ENCODE assay signal across 11 cellular contexts in the genomic region with DNA sequence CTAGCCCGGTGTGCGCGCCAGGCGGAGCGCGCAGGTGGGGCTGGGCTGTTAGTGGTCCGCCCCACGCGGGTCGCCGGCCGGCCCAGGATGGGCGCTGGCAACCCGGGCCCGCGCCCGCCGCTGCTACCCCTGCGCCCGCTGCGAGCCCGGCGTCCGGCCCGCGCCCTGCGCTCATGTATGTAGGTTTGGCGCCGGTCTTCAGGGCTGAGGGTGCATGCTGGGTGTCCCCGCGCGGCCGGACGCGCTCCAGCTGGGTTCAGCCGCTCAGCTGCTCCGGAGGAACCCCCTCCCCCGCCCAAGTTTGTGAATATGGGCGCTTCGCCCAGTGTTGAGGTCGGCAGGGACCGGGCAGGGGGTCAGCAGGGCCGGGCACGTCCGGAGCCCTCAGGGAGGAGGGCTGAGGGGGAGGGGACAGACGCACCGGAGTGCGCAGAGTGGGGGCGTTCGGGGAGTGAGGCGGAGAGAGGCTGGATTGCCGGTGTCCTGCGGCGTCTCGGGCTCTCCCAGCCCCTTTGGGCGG. TPM values are rescaled to one million over a fixed set of nuclear protein-coding genes. Genes with fewer than 3 reads are reported as not detected.
A peak's percentile ranks its signal among the peaks of the same experiment; 100 is the strongest.
DNase-seq lines count a peak whose midpoint lies in the region; ATAC-seq, FAIRE-seq and TF ChIP-seq lines count a peak whose summit lies in the region.
"Had no signal": no experiment of that assay in that cellular context is flagged by ENCODE, and none has a peak within 500 bp of the region (broad histone marks: within the 10 kb centered on the region; RNA-seq: fewer than 3 reads in every experiment).

No MANE protein-coding gene starts in this region.

- no peaks in the 10 kb centered on the region for H4K20me1 ChIP-seq in endothelial cell of umbilical vein (replicated peaks; ENCODE audit: control insufficient read depth, extremely low read depth, insufficient read depth, low read length)

- no peaks in the 10 kb centered on the region for H3K79me1 ChIP-seq in mesendoderm (ENCODE audit: low read length)

- H3K4me2 ChIP-seq in endothelial cell of umbilical vein (ENCODE audit: insufficient read depth, low read length) (no peak overlapping the region), mesendoderm (ENCODE audit: low read length) (peak overlapping the region; percentile 73)

- peak overlapping the region; percentile 60 for H3K56ac ChIP-seq in mesendoderm (ENCODE audit: low read length)

- no peak overlapping the region for H4K8ac ChIP-seq in mesendoderm (ENCODE audit: low read depth, low read length)

- H3K4me1 ChIP-seq in HUES64 (ENCODE audit: insufficient read depth, low read length) (no peaks in the 10 kb centered on the region), endothelial cell of umbilical vein (ENCODE audit: control insufficient read depth, extremely low read depth, insufficient read depth, low read length) (no peaks in the 10 kb centered on the region), mesendoderm (ENCODE audit: control insufficient read depth, low read depth, low read length) (peaks cover 2% of the 10 kb centered on the region), thyroid gland (peaks cover 12 to 31% of the 10 kb centered on the region in 2 donors)
- H3K4me1 ChIP-seq: SJCRH30 had no signal

- TF ChIP-seq CTCF in endothelial cell of umbilical vein (IDR thresholded peaks at IDR 0.05; ENCODE audit: extremely low read depth in 1 of 2, insufficient read depth in 1 of 2, low read depth in 1 of 2, low read length in 2 of 2) (no peak), thyroid gland (IDR thresholded peaks at IDR 0.05) (no peak)

- H3K36me3 ChIP-seq in HUES64 (ENCODE audit: insufficient read depth, low read length) (no peaks in the 10 kb centered on the region), endothelial cell of umbilical vein (ENCODE audit: control insufficient read depth in 2 of 2, extremely low read depth in 1 of 2, insufficient read depth in 2 of 2, low read length in 2 of 2) (no peaks in the 10 kb centered on the region), mesendoderm (ENCODE audit: control insufficient read depth, insufficient read depth, low read length) (no peaks in the 10 kb centered on the region), thyroid gland (no peaks in the 10 kb centered on the region)
- H3K36me3 ChIP-seq: SJCRH30 had no signal

- no peaks in the 10 kb centered on the region for H3K9me3 ChIP-seq in HUES64 (ENCODE audit: insufficient read depth, low read depth, low read length)
- no peaks in the 10 kb centered on the region for H3K9me3 ChIP-seq in endothelial cell of umbilical vein (replicated peaks; ENCODE audit: control insufficient read depth, insufficient read depth, low read length)
- H3K9me3 ChIP-seq in thyroid gland: no peaks in the 10 kb centered on the region
- H3K9me3 ChIP-seq: SJCRH30 had no signal

- H3K27me3 ChIP-seq in HUES64 (ENCODE audit: insufficient read depth, low read length) (peaks cover 77% of the 10 kb centered on the region), endothelial cell of umbilical vein (ENCODE audit: control insufficient read depth in 2 of 2, insufficient read depth in 2 of 2, low read length in 2 of 2) (peaks cover 10 to 26% of the 10 kb centered on the region in 2 experiments), mesendoderm (ENCODE audit: insufficient read depth, low read length, poor library complexity) (peaks cover 31% of the 10 kb centered on the region), thyroid gland (no peaks in the 10 kb centered on the region)
- H3K27me3 ChIP-seq: SJCRH30 had no signal

- no peak overlapping the region for H2BK15ac ChIP-seq in mesendoderm (replicated peaks; ENCODE audit: low read depth)

- no peak for DNase-seq in endothelial cell of umbilical vein (ENCODE audit: low read depth, low spot score)
- no peak for DNase-seq in mesendoderm
- peak; percentile 5 to 26 for DNase-seq in thyroid gland
- DNase-seq in activated CD4-positive, alpha-beta T cell treated with anti-CD3 and anti-CD28 coated beads for 1 hour: no peak
- DNase-seq in T-helper 9 cell: no peak
- DNase-seq: NCI-H1417, SJCRH30 had no signal

- H3K4ac ChIP-seq in mesendoderm (ENCODE audit: low read depth, low read length): no peak overlapping the region

- CTCF ChIA-PET in endothelial cell of umbilical vein (lab: Charles Lee): no interaction called here

- intact Hi-C loops in endothelial cell of umbilical vein (cut with micrococcal nuclease) (no loop called here), thyroid gland (cut with DNase I) (no loop called here)

- no peak overlapping the region for H3K9ac ChIP-seq in HUES64 (ENCODE audit: low read depth, low read length)
- no peak overlapping the region for H3K9ac ChIP-seq in endothelial cell of umbilical vein (replicated peaks; ENCODE audit: extremely low read depth, insufficient read depth, low read length)
- peak overlapping the region; percentile 36 for H3K9ac ChIP-seq in mesendoderm (ENCODE audit: low read length)

- H2AK5ac ChIP-seq in mesendoderm (ENCODE audit: low read length): no peak overlapping the region

- FAIRE-seq in endothelial cell of umbilical vein (lab: Jason Lieb, UNC): no peak
- FAIRE-seq: kidney had no signal

- H3K4me3 ChIP-seq in HUES64 (ENCODE audit: low read length): peak overlapping the region; percentile 55
- no peak overlapping the region for H3K4me3 ChIP-seq in endothelial cell of umbilical vein (replicated peaks in 1 of 3; ENCODE audit: insufficient read depth in 1 of 3, low read depth in 1 of 3, low read length in 3 of 3)
- H3K4me3 ChIP-seq in mesendoderm (ENCODE audit: low read length): peak overlapping the region; percentile 17
- H3K4me3 ChIP-seq in thyroid gland (replicated peaks in 1 of 3): peak overlapping the region in 2 of 3 donors; percentile 27 to 43
- H3K4me3 ChIP-seq: SJCRH30 had no signal

- no peak overlapping the region for H2AFZ ChIP-seq in endothelial cell of umbilical vein (ENCODE audit: low read depth, low read length)

- WGBS in HUES64: under 1% methylated on average over 56 of the region's 56 CpGs
- WGBS in mesendoderm (ENCODE audit: extremely low coverage, insufficient coverage, low lambda C conversion rate): no CpG with 5 or more reads among the region's 56 CpGs
- WGBS in thyroid gland, 2 donors: 0 to 1% methylated on average over 2 to 16 of the region's 56 CpGs

- dilution Hi-C loops in endothelial cell of umbilical vein (cut with MboI; ENCODE audit: extremely low pct_ligation_motif_present, low sequenced_read_pairs): no loop called here

- no peak overlapping the region for H4K5ac ChIP-seq in mesendoderm (ENCODE audit: low read length)

- no peaks in the 10 kb centered on the region for H3K9me1 ChIP-seq in endothelial cell of umbilical vein (replicated peaks; ENCODE audit: control insufficient read depth, extremely low read depth, insufficient read depth, low read length)

- ATAC-seq in HG03432 (IDR thresholded peaks at IDR 0.05; ENCODE audit: unreplicated experiment): no peak

- H2BK120ac ChIP-seq in mesendoderm (ENCODE audit: low read depth, low read length): no peak overlapping the region

- no peaks in the 10 kb centered on the region for H3K79me2 ChIP-seq in endothelial cell of umbilical vein (ENCODE audit: control insufficient read depth, insufficient read depth, low read length)
- no peaks in the 10 kb centered on the region for H3K79me2 ChIP-seq in mesendoderm (ENCODE audit: control insufficient read depth, insufficient read depth, low read length)

- H2BK5ac ChIP-seq in mesendoderm (ENCODE audit: low read length): no peak overlapping the region

- POLR2A ChIA-PET in endothelial cell of umbilical vein (lab: Charles Lee): no interaction called here

- H3K18ac ChIP-seq in mesendoderm (ENCODE audit: low read length): peak overlapping the region; percentile 23

- H3K23ac ChIP-seq in mesendoderm (ENCODE audit: low read length): no peak overlapping the region

- no TSS peak for BruUV-seq in endothelial cell of umbilical vein (replicated peaks; lab: Mats Ljungman, UMichigan)

- H3K27ac ChIP-seq in HUES64 (ENCODE audit: low read depth, low read length) (no peak overlapping the region), endothelial cell of umbilical vein (ENCODE audit: insufficient read depth, low read depth, low read length) (no peak overlapping the region), mesendoderm (ENCODE audit: low read depth, low read length) (no peak overlapping the region), thyroid gland (no peak overlapping the region)
- H3K27ac ChIP-seq: SJCRH30 had no signal

- TF ChIP-seq POLR2A in endothelial cell of umbilical vein (IDR thresholded peaks at IDR 0.05; ENCODE audit: low read depth, low read length) (no peak), thyroid gland (IDR thresholded peaks at IDR 0.05) (no peak)

TF ChIP-seq in endothelial cell of umbilical vein, 7 proteins besides CTCF, POLR2A, EP300 and RAD21:
- no peak for TF ChIP-seq JUN (IDR thresholded peaks at IDR 0.05; ENCODE audit: borderline replicate concordance, insufficient read depth, insufficient read length, low read depth)
- TF ChIP-seq POLR2AphosphoS5 (IDR thresholded peaks at IDR 0.05; ENCODE audit: insufficient read depth, low read depth, low read length): no peak
- no peak for TF ChIP-seq FOS (IDR thresholded peaks at IDR 0.05; ENCODE audit: borderline replicate concordance, insufficient read depth, low read length)
- no peak for TF ChIP-seq MAX (IDR thresholded peaks at IDR 0.05; ENCODE audit: insufficient read depth, insufficient read length)
- TF ChIP-seq EZH2 (IDR thresholded peaks at IDR 0.05; ENCODE audit: borderline replicate concordance, low read depth, low read length, severe bottlenecking): peak; percentile 3
- TF ChIP-seq GATA2 (IDR thresholded peaks at IDR 0.05; ENCODE audit: insufficient read depth, insufficient read length, low read depth, low read length): no peak
- no peak for TF ChIP-seq MYC (IDR thresholded peaks at IDR 0.05; ENCODE audit: low read depth, low read length)

RNA-seq across cellular contexts. Expression of gene VWC2, which starts 0.6 kb away (rescaled TPM):
- polyA plus RNA-seq in HUES64 (2013, experiment 1 of 2): 0.10 TPM
- polyA plus RNA-seq in HUES64 (2013, experiment 2 of 2): 0.19 TPM
- not detected in 2 replicates for total RNA-seq in endothelial cell of umbilical vein
- not detected in 2 replicates for polyA plus RNA-seq in endothelial cell of umbilical vein
- not detected in 2 replicates for polyA plus RNA-seq in endothelial cell of umbilical vein (2011; cell fraction: cytosol; rRNA removed)
- not detected in 2 replicates for polyA plus RNA-seq in endothelial cell of umbilical vein (2011; cell fraction: nucleus; rRNA removed)
- not detected in 2 replicates for polyA plus RNA-seq in endothelial cell of umbilical vein (2012)
- polyA minus RNA-seq in endothelial cell of umbilical vein: not detected in 2 replicates
- not detected for polyA minus RNA-seq in endothelial cell of umbilical vein (2011; cell fraction: cytosol; rRNA and poly(A)+ RNA removed)
- polyA minus RNA-seq in endothelial cell of umbilical vein (2011; cell fraction: nucleus; rRNA and poly(A)+ RNA removed): not detected in 2 replicates
- 0.06 TPM for polyA plus RNA-seq in mesendoderm (2013, experiment 1 of 2)
- 0.04 TPM for polyA plus RNA-seq in mesendoderm (2013, experiment 2 of 2)
- total RNA-seq in thyroid gland: under 1 TPM in 2 of 4 donors, not detected in 2; 0.25 to 0.63 TPM
- total RNA-seq: chondrocyte, SJCRH30 had no signal

Comparison
In these comparisons a context has a peak if more than half of its experiments do, and no peak if none do; other contexts are left out.
1. H3K4me3 ChIP-seq: peak in HUES64 (single experiment), mesendoderm (single experiment) and thyroid gland (2 of 3); none in endothelial cell of umbilical vein (0 of 3).
2. DNase-seq: peak in thyroid gland (2 of 2); none in endothelial cell of umbilical vein (single experiment), mesendoderm (single experiment), activated CD4-positive, alpha-beta T cell treated with anti-CD3 and anti-CD28 coated beads for 1 hour (single experiment) and T-helper 9 cell (single experiment).